8 cellular contexts compared by ENCODE assay signal in genomic region chr5:42487077-42487476, GRCh38.
"Had no signal": no experiment of that assay in that cellular context is flagged by ENCODE, and none has a peak within 500 bp of the region (broad histone marks: within the 10 kb centered on the region; RNA-seq: fewer than 3 reads in every experiment).

No MANE protein-coding gene starts in this region.

- H3K4me3 ChIP-seq: GM23338, K562 had no signal

- DNase-seq: H9, HCEC 1CT, IMR-90 had no signal

- FAIRE-seq: H1, H54, HTR-8/SVneo, K562 had no signal
